Comparison of ENCODE assay signal across 17 cellular contexts in genomic region chr9:14782652-14783051, GRCh38.
DNase-seq lines count a peak whose midpoint lies in the region; ATAC-seq and TF ChIP-seq lines count a peak whose summit lies in the region.
"Had no signal": no experiment of that assay in that cellular context is flagged by ENCODE, and none has a peak within 500 bp of the region (broad histone marks: within the 10 kb centered on the region; RNA-seq: fewer than 3 reads in every experiment).

No MANE protein-coding gene starts in this region.

- H3K4me1 Mint-ChIP-seq in effector memory CD8-positive, alpha-beta T cell (ENCODE audit: low read depth in 2 of 2) = no peaks in the 10 kb centered on the region

- in situ Hi-C loops in gastrocnemius medialis (cut with MboI; ENCODE audit: low sequenced_read_pairs in 4 of 4) = no loop called here

- H3K27me3 Mint-ChIP-seq in effector memory CD8-positive, alpha-beta T cell = no peaks in the 10 kb centered on the region

- H3K27me3 ChIP-seq in gastrocnemius medialis (no peaks in the 10 kb centered on the region), left ventricle myocardium inferior (ENCODE audit: low read depth) (no peaks in the 10 kb centered on the region)
- H3K27me3 ChIP-seq: BLaER1 treated with 17β-estradiol and CSF1 and Interleukin-3, amounts not matched to agents 10 nM and 100 nM; SJCRH30 had no signal

- TF ChIP-seq POLR2A in gastrocnemius medialis (IDR thresholded peaks at IDR 0.05) = peak in 1 of 2 donors; percentile 28

- H3K4me1 ChIP-seq in gastrocnemius medialis = peaks cover 27 to 48% of the 10 kb centered on the region in 2 donors
- H3K4me1 ChIP-seq in left ventricle myocardium inferior = no peaks in the 10 kb centered on the region

- ATAC-seq in gastrocnemius medialis = peak; percentile 76 to 80
- no peak for ATAC-seq in effector memory CD8-positive, alpha-beta T cell (replicated peaks)

- H3K36me3 Mint-ChIP-seq in effector memory CD8-positive, alpha-beta T cell (ENCODE audit: insufficient read depth) = no peaks in the 10 kb centered on the region

- TF ChIP-seq CTCF in epithelial cell of esophagus (IDR thresholded peaks at IDR 0.05; ENCODE audit: insufficient read depth, low read depth, low read length, missing control alignments) (no peak), gastrocnemius medialis (IDR thresholded peaks at IDR 0.05 in 4 of 5, conservative IDR thresholded peaks at IDR 0.05 in 1 of 5) (no peak), left ventricle myocardium inferior (IDR thresholded peaks at IDR 0.05; ENCODE audit: borderline replicate concordance) (no peak)

- no peak overlapping the region for H3K4me3 Mint-ChIP-seq in effector memory CD8-positive, alpha-beta T cell

- H3K4me3 ChIP-seq in epithelial cell of esophagus (ENCODE audit: low read length) (no peak overlapping the region), gastrocnemius medialis (no peak overlapping the region), left ventricle myocardium inferior (no peak overlapping the region)
- H3K4me3 ChIP-seq: BLaER1 treated with 17β-estradiol and CSF1 and Interleukin-3, amounts not matched to agents 10 nM and 100 nM; GM23248; SJCRH30 had no signal

- DNase-seq in DMS153 (lab: John Stamatoyannopoulos, UW) = peak; percentile 9
- DNase-seq in DMS153 treated with DMSO at 0.1 percent for 48 hours (lab: John Stamatoyannopoulos, UW; ENCODE audit: unreplicated experiment) = no peak
- peak; percentile 81 for DNase-seq in NCI-H2107 treated with DMSO at 0.1 percent for 48 hours (lab: John Stamatoyannopoulos, UW; ENCODE audit: unreplicated experiment)
- peak; percentile 11 for DNase-seq in epithelial cell of esophagus (ENCODE audit: low read depth)
- DNase-seq in gastrocnemius medialis = peak; percentile 41 to 61
- no peak for DNase-seq in left ventricle myocardium inferior
- no peak for DNase-seq in COR-L47 (lab: John Stamatoyannopoulos, UW)
- DNase-seq in effector memory CD8-positive, alpha-beta T cell = no peak
- DNase-seq: 8988T, GM23248, NCI-H1105, NCI-H1694 treated with DMSO at 0.1 percent for 48 hours, NCI-H526, SJCRH30, SW 1271 had no signal

- H3K9me3 ChIP-seq in gastrocnemius medialis (no peaks in the 10 kb centered on the region), left ventricle myocardium inferior (replicated peaks) (no peaks in the 10 kb centered on the region)
- H3K9me3 ChIP-seq: BLaER1 treated with 17β-estradiol and CSF1 and Interleukin-3, amounts not matched to agents 10 nM and 100 nM; SJCRH30 had no signal

- H3K9me3 Mint-ChIP-seq in effector memory CD8-positive, alpha-beta T cell = no peaks in the 10 kb centered on the region

- intact Hi-C loops in gastrocnemius medialis (cut with DNase I; ENCODE audit: low total_unique reads) (loop anchor here (10.0 kb wide), 1 partner anchor 458 kb away; no protein-coding TSS in a partner anchor), left ventricle myocardium inferior (cut with micrococcal nuclease) (no loop called here)

- H3K36me3 ChIP-seq in gastrocnemius medialis (no peaks in the 10 kb centered on the region), left ventricle myocardium inferior (no peaks in the 10 kb centered on the region)
- H3K36me3 ChIP-seq: BLaER1 treated with 17β-estradiol and CSF1 and Interleukin-3, amounts not matched to agents 10 nM and 100 nM; SJCRH30 had no signal

- H3K27ac Mint-ChIP-seq in effector memory CD8-positive, alpha-beta T cell = no peak overlapping the region

- peak overlapping the region; percentile 76 to 90 (median 82) for H3K27ac ChIP-seq in gastrocnemius medialis
- no peak overlapping the region for H3K27ac ChIP-seq in left ventricle myocardium inferior (replicated peaks)
- H3K27ac ChIP-seq: BLaER1 treated with 17β-estradiol and CSF1 and Interleukin-3, amounts not matched to agents 10 nM and 100 nM; GM23248; RWPE1; SJCRH30 had no signal

Comparison
In these comparisons a context has a peak if more than half of its experiments do, and no peak if none do; other contexts are left out.
1. DNase-seq: peak in DMS153 (single experiment), NCI-H2107 treated with DMSO at 0.1 percent for 48 hours (single experiment), epithelial cell of esophagus (single experiment) and gastrocnemius medialis (2 of 2); none in DMS153 treated with DMSO at 0.1 percent for 48 hours (single experiment), left ventricle myocardium inferior (single experiment), COR-L47 (single experiment) and effector memory CD8-positive, alpha-beta T cell (0 of 3).